16 cellular contexts compared by ENCODE assay signal in genomic region chr1:173134800-173135199, GRCh38.
"Had no signal": no experiment of that assay in that cellular context is flagged by ENCODE, and none has a peak within 500 bp of the region (broad histone marks: within the 10 kb centered on the region; RNA-seq: fewer than 3 reads in every experiment).

No MANE protein-coding gene starts in this region.

- H3K9me3 ChIP-seq: esophagus muscularis mucosa, heart right ventricle, psoas muscle, tibial artery had no signal

- DNase-seq: activated CD4-positive, alpha-beta T cell treated with anti-CD3 and anti-CD28 coated beads, Interleukin-2, amount 50 U/mL, for 4 hours; activated CD4-positive, CD25-positive, alpha-beta regulatory T cell treated with anti-CD3 and anti-CD28 coated beads, Interleukin-2, amount 50 U/mL, for 72 hours; activated CD8-positive, alpha-beta memory T cell treated with anti-CD3 and anti-CD28 coated beads, Interleukin-2, amount 10 ng/mL, durations not matched to agents 7 days and 5 days; activated effector memory CD4-positive, alpha-beta T cell treated with Interleukin-2 at 50 U/mL for 16 hours; activated T-cell treated with anti-CD3 and anti-CD28 coated beads, Interleukin-2, amount 50 U/mL, for 24 hours; dermis blood vessel endothelial cell; endodermal cell; heart right ventricle; naive thymus-derived CD8-positive, alpha-beta T cell; nucleus accumbens; psoas muscle; SHP77 treated with DMSO at 0.1 percent for 48 hours; SW 1271; tibial artery had no signal

- H3K27me3 ChIP-seq: esophagus muscularis mucosa, heart right ventricle, tibial artery had no signal

- FAIRE-seq: keratinocyte had no signal

- H3K4me1 ChIP-seq: esophagus muscularis mucosa, heart right ventricle, psoas muscle, tibial artery had no signal

- H3K36me3 ChIP-seq: esophagus muscularis mucosa, heart right ventricle, tibial artery had no signal

- ATAC-seq: activated CD8-positive, alpha-beta memory T cell treated with anti-CD3 and anti-CD28 coated beads, Interleukin-2, amount 10 ng/mL, durations not matched to agents 7 days and 5 days; heart right ventricle; naive thymus-derived CD8-positive, alpha-beta T cell; psoas muscle had no signal

- H3K4me3 ChIP-seq: esophagus muscularis mucosa, heart right ventricle, psoas muscle, tibial artery had no signal

- H3K27ac ChIP-seq: esophagus muscularis mucosa, heart right ventricle, psoas muscle, tibial artery had no signal
